ENCODE assay signal across 19 cellular contexts in genomic region chr3:28008235-28008634, GRCh38.
DNase-seq lines count a peak whose midpoint lies in the region; ATAC-seq and TF ChIP-seq lines count a peak whose summit lies in the region.
"Had no signal": no experiment of that assay in that cellular context is flagged by ENCODE, and none has a peak within 500 bp of the region (broad histone marks: within the 10 kb centered on the region; RNA-seq: fewer than 3 reads in every experiment).

No MANE protein-coding gene starts in this region.

- ATAC-seq in activated CD8-positive, alpha-beta memory T cell treated with anti-CD3 and anti-CD28 coated beads, Interleukin-2, amount 10 ng/mL, durations not matched to agents 7 days and 5 days, result no peak
- no peak for ATAC-seq in HG03135 (IDR thresholded peaks at IDR 0.05; ENCODE audit: unreplicated experiment)

- intact Hi-C loops in spleen (cut with DNase I; ENCODE audit: low total_unique reads), result no loop called here
- intact Hi-C loops in activated T-helper 1 cell treated with anti-CD3 and anti-CD28 coated beads, Interleukin-12 subunit alpha, Interleukin-12 subunit beta, Interleukin-2, Interleukin-4 antibody, amounts not matched to agents 30 ng/mL and 10 ng/mL and 1 ng/mL, durations not matched to agents 14 hours and 24 hours and 36 hours (cut with micrococcal nuclease), result no loop called here

- peak overlapping the region; percentile 57 for H3K27ac Mint-ChIP-seq in activated CD8-positive, alpha-beta memory T cell treated with anti-CD3 and anti-CD28 coated beads, Interleukin-2, amount 10 ng/mL, durations not matched to agents 7 days and 5 days
- no peak overlapping the region for H3K27ac Mint-ChIP-seq in activated T-helper 1 cell treated with anti-CD3 and anti-CD28 coated beads, Interleukin-12 subunit alpha, Interleukin-12 subunit beta, Interleukin-2, Interleukin-4 antibody, amounts not matched to agents 30 ng/mL and 10 ng/mL and 1 ng/mL, durations not matched to agents 14 hours and 24 hours and 36 hours
- H3K27ac Mint-ChIP-seq: CD4-positive, CD25-positive, alpha-beta regulatory T cell had no signal

- no peaks in the 10 kb centered on the region for H3K9me2 ChIP-seq in Loucy (replicated peaks; ENCODE audit: low read depth, low read length)

- H3K27me3 ChIP-seq in BLaER1 treated with 17β-estradiol and CSF1 and Interleukin-3, amounts not matched to agents 10 nM and 100 nM, result no peaks in the 10 kb centered on the region
- no peaks in the 10 kb centered on the region for H3K27me3 ChIP-seq in Loucy (ENCODE audit: insufficient read depth, low read length, poor library complexity, severe bottlenecking)
- H3K27me3 ChIP-seq in spleen (replicated peaks in 1 of 7), result no peaks in the 10 kb centered on the region

- in situ Hi-C loops in SK-MEL-5 (cut with HindIII; ENCODE audit: low pct_unique_long_range_greater_than_20kb, low sequenced_read_pairs), result no loop called here

- H3K4me3 ChIP-seq in BLaER1 treated with 17β-estradiol and CSF1 and Interleukin-3, amounts not matched to agents 10 nM and 100 nM, result peak overlapping the region in 1 of 10 experiments; percentile 13; a peak in 3 of 20 replicates
- H3K4me3 ChIP-seq in Loucy (ENCODE audit: low read length, poor library complexity, severe bottlenecking) (no peak overlapping the region), spleen (no peak overlapping the region)

- H3K9ac ChIP-seq in BLaER1 treated with 17β-estradiol and CSF1 and Interleukin-3, amounts not matched to agents 10 nM and 100 nM, result no peak overlapping the region
- H3K9ac ChIP-seq in Loucy (ENCODE audit: low read depth, low read length, poor library complexity, severe bottlenecking), result no peak overlapping the region

- H3K36me3 Mint-ChIP-seq in activated CD8-positive, alpha-beta memory T cell treated with anti-CD3 and anti-CD28 coated beads, Interleukin-2, amount 10 ng/mL, durations not matched to agents 7 days and 5 days, result peaks cover 3% of the 10 kb centered on the region
- no peaks in the 10 kb centered on the region for H3K36me3 Mint-ChIP-seq in activated T-helper 1 cell treated with anti-CD3 and anti-CD28 coated beads, Interleukin-12 subunit alpha, Interleukin-12 subunit beta, Interleukin-2, Interleukin-4 antibody, amounts not matched to agents 30 ng/mL and 10 ng/mL and 1 ng/mL, durations not matched to agents 14 hours and 24 hours and 36 hours (ENCODE audit: low read depth)
- H3K36me3 Mint-ChIP-seq: CD4-positive, CD25-positive, alpha-beta regulatory T cell had no signal

- H3K36me3 ChIP-seq in BLaER1 treated with 17β-estradiol and CSF1 and Interleukin-3, amounts not matched to agents 10 nM and 100 nM, result no peaks in the 10 kb centered on the region
- H3K36me3 ChIP-seq in Loucy (ENCODE audit: insufficient read depth, low read length) (no peaks in the 10 kb centered on the region), spleen (no peaks in the 10 kb centered on the region)

- H3K4me1 ChIP-seq in BLaER1 treated with 17β-estradiol and CSF1 and Interleukin-3, amounts not matched to agents 10 nM and 100 nM, result peaks cover 0 to 18% (median 12%) of the 10 kb centered on the region in 10 experiments; a peak in 16 of 20 replicates
- H3K4me1 ChIP-seq in Loucy (ENCODE audit: insufficient read depth, low read length, poor library complexity, severe bottlenecking) (no peaks in the 10 kb centered on the region), spleen (no peaks in the 10 kb centered on the region)

- no peaks in the 10 kb centered on the region for H3K27me3 Mint-ChIP-seq in activated CD8-positive, alpha-beta memory T cell treated with anti-CD3 and anti-CD28 coated beads, Interleukin-2, amount 10 ng/mL, durations not matched to agents 7 days and 5 days
- H3K27me3 Mint-ChIP-seq in activated T-helper 1 cell treated with anti-CD3 and anti-CD28 coated beads, Interleukin-12 subunit alpha, Interleukin-12 subunit beta, Interleukin-2, Interleukin-4 antibody, amounts not matched to agents 30 ng/mL and 10 ng/mL and 1 ng/mL, durations not matched to agents 14 hours and 24 hours and 36 hours (ENCODE audit: insufficient read depth), result no peaks in the 10 kb centered on the region

- no peaks in the 10 kb centered on the region for H4K20me1 ChIP-seq in BLaER1 treated with 17β-estradiol and CSF1 and Interleukin-3, amounts not matched to agents 10 nM and 100 nM
- no peaks in the 10 kb centered on the region for H4K20me1 ChIP-seq in Loucy (ENCODE audit: insufficient read depth, low read length, poor library complexity, severe bottlenecking)

- peak overlapping the region; percentile 2; the same call in 1 of the 2 replicates for H2AFZ ChIP-seq in Loucy (ENCODE audit: low read length)

- H3K9me3 ChIP-seq in BLaER1 treated with 17β-estradiol and CSF1 and Interleukin-3, amounts not matched to agents 10 nM and 100 nM (replicated peaks in 1 of 11), result peaks cover 3 to 16% (median 10%) of the 10 kb centered on the region in 11 experiments; a peak in 21 of 22 replicates
- no peaks in the 10 kb centered on the region for H3K9me3 ChIP-seq in Loucy (ENCODE audit: insufficient read depth, low read depth, low read length)
- peaks cover 0 to 14% (median 5%) of the 10 kb centered on the region in 8 donors for H3K9me3 ChIP-seq in spleen

- WGBS in spleen, 5 donors, result 57 to 69% (median 60%) methylated on average over 6 of the region's 6 CpGs

- CTCF ChIA-PET in activated CD8-positive, alpha-beta memory T cell treated with anti-CD3 and anti-CD28 coated beads, Interleukin-2, amount 10 ng/mL, durations not matched to agents 7 days and 5 days (lab: Charles Lee), result interaction anchor here (1.4 kb wide), 1 partner anchor 296 kb away, joined by 3 read pairs; no protein-coding TSS in a partner anchor

- H3K9me3 Mint-ChIP-seq in activated CD8-positive, alpha-beta memory T cell treated with anti-CD3 and anti-CD28 coated beads, Interleukin-2, amount 10 ng/mL, durations not matched to agents 7 days and 5 days (ENCODE audit: low read depth), result peaks cover 3% of the 10 kb centered on the region
- H3K9me3 Mint-ChIP-seq in activated T-helper 1 cell treated with anti-CD3 and anti-CD28 coated beads, Interleukin-12 subunit alpha, Interleukin-12 subunit beta, Interleukin-2, Interleukin-4 antibody, amounts not matched to agents 30 ng/mL and 10 ng/mL and 1 ng/mL, durations not matched to agents 14 hours and 24 hours and 36 hours, result peaks cover 11% of the 10 kb centered on the region

- TF ChIP-seq CTCF in Loucy (conservative IDR thresholded peaks at IDR 0.05; ENCODE audit: low read length), result no peak
- TF ChIP-seq CTCF in spleen (IDR thresholded peaks at IDR 0.05 in 8 of 11, conservative IDR thresholded peaks at IDR 0.05 in 3 of 11), result no peak

- TF ChIP-seq POLR2A in spleen (IDR thresholded peaks at IDR 0.05), result no peak

- no peaks in the 10 kb centered on the region for H3F3A ChIP-seq in Loucy (ENCODE audit: low read depth)

- H3K4me3 Mint-ChIP-seq in activated CD8-positive, alpha-beta memory T cell treated with anti-CD3 and anti-CD28 coated beads, Interleukin-2, amount 10 ng/mL, durations not matched to agents 7 days and 5 days, result no peak overlapping the region
- H3K4me3 Mint-ChIP-seq in activated T-helper 1 cell treated with anti-CD3 and anti-CD28 coated beads, Interleukin-12 subunit alpha, Interleukin-12 subunit beta, Interleukin-2, Interleukin-4 antibody, amounts not matched to agents 30 ng/mL and 10 ng/mL and 1 ng/mL, durations not matched to agents 14 hours and 24 hours and 36 hours, result no peak overlapping the region
- H3K4me3 Mint-ChIP-seq: CD4-positive, CD25-positive, alpha-beta regulatory T cell had no signal

- H3K4me1 Mint-ChIP-seq in activated CD8-positive, alpha-beta memory T cell treated with anti-CD3 and anti-CD28 coated beads, Interleukin-2, amount 10 ng/mL, durations not matched to agents 7 days and 5 days, result no peaks in the 10 kb centered on the region
- H3K4me1 Mint-ChIP-seq in activated T-helper 1 cell treated with anti-CD3 and anti-CD28 coated beads, Interleukin-12 subunit alpha, Interleukin-12 subunit beta, Interleukin-2, Interleukin-4 antibody, amounts not matched to agents 30 ng/mL and 10 ng/mL and 1 ng/mL, durations not matched to agents 14 hours and 24 hours and 36 hours (ENCODE audit: low read depth), result no peaks in the 10 kb centered on the region
- H3K4me1 Mint-ChIP-seq: CD4-positive, CD25-positive, alpha-beta regulatory T cell had no signal

- no peaks in the 10 kb centered on the region for H3K79me2 ChIP-seq in Loucy (ENCODE audit: insufficient read depth, low read length)

- H3K27ac ChIP-seq in BLaER1 treated with 17β-estradiol and CSF1 and Interleukin-3, amounts not matched to agents 10 nM and 100 nM, result peak overlapping the region in 4 of 11 experiments; percentile 4 to 23 (median 12); a peak in 5 of 22 replicates
- H3K27ac ChIP-seq in spleen, result no peak overlapping the region

- peak overlapping the region; percentile 15 to 78 (median 57); a peak in 20 of 22 replicates for H3K4me2 ChIP-seq in BLaER1 treated with 17β-estradiol and CSF1 and Interleukin-3, amounts not matched to agents 10 nM and 100 nM
- H3K4me2 ChIP-seq in Loucy (ENCODE audit: low read depth, low read length, poor library complexity, severe bottlenecking), result no peak overlapping the region

- no peak for DNase-seq in activated CD8-positive, alpha-beta memory T cell treated with anti-CD3 and anti-CD28 coated beads, Interleukin-2, amount 10 ng/mL, durations not matched to agents 7 days and 5 days
- DNase-seq in activated CD8-positive, alpha-beta memory T cell treated with anti-CD3 and anti-CD28 coated beads, Interleukin-2, amount 50 U/mL, for 48 hours, result no peak
- DNase-seq in SK-MEL-5 (ENCODE audit: low read depth, low spot score), result peak; percentile 12
- DNase-seq in spleen, result no peak
- no peak for DNase-seq in activated T-helper 1 cell treated with anti-CD3 and anti-CD28 coated beads, Interleukin-12 subunit alpha, Interleukin-12 subunit beta, Interleukin-2, Interleukin-4 antibody, amounts not matched to agents 30 ng/mL and 10 ng/mL and 1 ng/mL, durations not matched to agents 14 hours and 24 hours and 36 hours (ENCODE audit: low spot score)
- DNase-seq: 8988T; CD4-positive, CD25-positive, alpha-beta regulatory T cell; DMS153; GF-D8; KG1; NCI-H1048; NCI-H1436 treated with DMSO at 0.1 percent for 48 hours; NCI-H2029; NCI-H345; NCI-H524 treated with DMSO at 0.1 percent for 48 hours; SHP77 treated with DMSO at 0.1 percent for 48 hours had no signal
